In genomic region chr2:127079358-127079920, GRCh38 we compare ENCODE assay signal across 11 cellular contexts. TPM values are rescaled to one million over a fixed set of nuclear protein-coding genes. Genes with fewer than 3 reads are reported as not detected.
DNase-seq lines count a peak whose midpoint lies in the region; TF ChIP-seq lines count a peak whose summit lies in the region.
"Had no signal": no experiment of that assay in that cellular context is flagged by ENCODE, and none has a peak within 500 bp of the region (broad histone marks: within the 10 kb centered on the region; RNA-seq: fewer than 3 reads in every experiment).

No MANE protein-coding gene starts in this region.

- intact Hi-C loops in lower leg skin (cut with DNase I; ENCODE audit: low total_unique reads): no loop called here

- peak overlapping the region; percentile 84 to 97 (median 91) for H3K27ac ChIP-seq in tibial nerve

- H3K36me3 Mint-ChIP-seq in activated T-cell treated with anti-CD3 and anti-CD28 coated beads, Interleukin-2, amount 50 U/mL, for 24 hours (ENCODE audit: low read depth): peaks cover 22% of the 10 kb centered on the region
- peaks cover 32% of the 10 kb centered on the region for H3K36me3 Mint-ChIP-seq in activated naive CD4-positive, alpha-beta T cell treated with anti-CD3 and anti-CD28 coated beads, Interleukin-2, amount 10 ng/mL, durations not matched to agents 7 days and 5 days
- no peaks in the 10 kb centered on the region for H3K36me3 Mint-ChIP-seq in mesothelial cell of epicardium

- peak overlapping the region; percentile 97 for H3K27ac Mint-ChIP-seq in activated T-cell treated with anti-CD3 and anti-CD28 coated beads, Interleukin-2, amount 50 U/mL, for 24 hours
- H3K27ac Mint-ChIP-seq in activated naive CD4-positive, alpha-beta T cell treated with anti-CD3 and anti-CD28 coated beads, Interleukin-2, amount 10 ng/mL, durations not matched to agents 7 days and 5 days: peak overlapping the region; percentile 81
- peak overlapping the region; percentile 62 for H3K27ac Mint-ChIP-seq in mesothelial cell of epicardium

- peaks cover 81% of the 10 kb centered on the region for H3K4me1 Mint-ChIP-seq in activated T-cell treated with anti-CD3 and anti-CD28 coated beads, Interleukin-2, amount 50 U/mL, for 24 hours (ENCODE audit: low read depth)
- peaks cover 72% of the 10 kb centered on the region for H3K4me1 Mint-ChIP-seq in activated naive CD4-positive, alpha-beta T cell treated with anti-CD3 and anti-CD28 coated beads, Interleukin-2, amount 10 ng/mL, durations not matched to agents 7 days and 5 days
- H3K4me1 Mint-ChIP-seq in mesothelial cell of epicardium: peaks cover 44% of the 10 kb centered on the region

- H3K4me3 ChIP-seq in tibial nerve: no peak overlapping the region
- no peak overlapping the region for H3K4me3 ChIP-seq in lower leg skin (ENCODE audit: low read depth, poor library complexity, severe bottlenecking)

- no peaks in the 10 kb centered on the region for H3K9me3 ChIP-seq in tibial nerve

- peak overlapping the region; percentile 86 for H3K4me3 Mint-ChIP-seq in activated T-cell treated with anti-CD3 and anti-CD28 coated beads, Interleukin-2, amount 50 U/mL, for 24 hours
- H3K4me3 Mint-ChIP-seq in activated naive CD4-positive, alpha-beta T cell treated with anti-CD3 and anti-CD28 coated beads, Interleukin-2, amount 10 ng/mL, durations not matched to agents 7 days and 5 days: peak overlapping the region; percentile 83
- no peak overlapping the region for H3K4me3 Mint-ChIP-seq in mesothelial cell of epicardium

- DNase-seq in activated T-cell treated with anti-CD3 and anti-CD28 coated beads, Interleukin-2, amount 50 U/mL, for 24 hours: peak; percentile 41
- DNase-seq in activated T-cell treated with anti-CD3 and anti-CD28 coated beads, Interleukin-2, amount 50 U/mL, for 1 hour: no peak
- DNase-seq in activated naive CD4-positive, alpha-beta T cell treated with anti-CD3 and anti-CD28 coated beads, Interleukin-2, amount 10 ng/mL, durations not matched to agents 7 days and 5 days: no peak
- DNase-seq in mesothelial cell of epicardium (ENCODE audit: low spot score in 2 of 2, unreplicated experiment in 2 of 2) (no peak), tibial nerve (ENCODE audit: low spot score in 2 of 2) (no peak), lower leg skin (ENCODE audit: low spot score in 2 of 2) (no peak), Ammon's horn (ENCODE audit: low spot score) (no peak)
- no peak for DNase-seq in effector CD4-positive, alpha-beta T cell
- DNase-seq: ACHN, NCI-H526 treated with DMSO at 0.1 percent for 48 hours, SHP77 had no signal

- no peak for TF ChIP-seq CTCF in mesothelial cell of epicardium (IDR thresholded peaks at IDR 0.05; ENCODE audit: unreplicated experiment)
- TF ChIP-seq CTCF in tibial nerve (IDR thresholded peaks at IDR 0.05): no peak
- TF ChIP-seq CTCF in lower leg skin (IDR thresholded peaks at IDR 0.05): no peak

- no peaks in the 10 kb centered on the region for H3K9me3 Mint-ChIP-seq in activated T-cell treated with anti-CD3 and anti-CD28 coated beads, Interleukin-2, amount 50 U/mL, for 24 hours
- H3K9me3 Mint-ChIP-seq in activated naive CD4-positive, alpha-beta T cell treated with anti-CD3 and anti-CD28 coated beads, Interleukin-2, amount 10 ng/mL, durations not matched to agents 7 days and 5 days: no peaks in the 10 kb centered on the region
- H3K9me3 Mint-ChIP-seq in mesothelial cell of epicardium: no peaks in the 10 kb centered on the region

- no peaks in the 10 kb centered on the region for H3K36me3 ChIP-seq in tibial nerve

- TF ChIP-seq EP300 in tibial nerve (IDR thresholded peaks at IDR 0.05): peak in 1 of 2 donors; percentile 15

- H3K27me3 Mint-ChIP-seq in activated T-cell treated with anti-CD3 and anti-CD28 coated beads, Interleukin-2, amount 50 U/mL, for 24 hours: no peaks in the 10 kb centered on the region
- H3K27me3 Mint-ChIP-seq in activated naive CD4-positive, alpha-beta T cell treated with anti-CD3 and anti-CD28 coated beads, Interleukin-2, amount 10 ng/mL, durations not matched to agents 7 days and 5 days: peaks cover 2% of the 10 kb centered on the region
- no peaks in the 10 kb centered on the region for H3K27me3 Mint-ChIP-seq in mesothelial cell of epicardium (ENCODE audit: low read depth)

- WGBS in tibial nerve, 2 donors: 81 to 86% methylated on average over 6 of the region's 6 CpGs
- WGBS in lower leg skin, 2 donors: 90 to 95% methylated on average over 6 of the region's 6 CpGs

- peaks cover 0 to 100% (median 82%) of the 10 kb centered on the region in 4 donors for H3K4me1 ChIP-seq in tibial nerve

- no peak for TF ChIP-seq POLR2A in tibial nerve (IDR thresholded peaks at IDR 0.05)
- no peak for TF ChIP-seq POLR2A in lower leg skin (IDR thresholded peaks at IDR 0.05)

- CTCF ChIA-PET in activated naive CD4-positive, alpha-beta T cell treated with anti-CD3 and anti-CD28 coated beads, Interleukin-2, amount 10 ng/mL, durations not matched to agents 7 days and 5 days (lab: Charles Lee): interaction anchor here (1.4 to 8.1 kb wide), 2 partner anchors 11 to 30 kb away, joined by 3 to 52 read pairs; no protein-coding TSS in a partner anchor

- H3K27me3 ChIP-seq in tibial nerve: no peaks in the 10 kb centered on the region

RNA-seq across cellular contexts. Expression of gene BIN1, which starts 27.5 kb away (rescaled TPM):
- total RNA-seq in mesothelial cell of epicardium (45.7 to 47.4 TPM (median 46.2 TPM) in 3 replicates), tibial nerve (100 to 1,000 TPM in 2 of 4 donors, 10 to 100 TPM in 2; 95.7 to 146 (median 98.8) TPM), lower leg skin (10 to 100 TPM in 2 of 4 donors, 1 to 10 TPM in 2; 8.4 to 18.2 (median 9.8) TPM)
